In the genomic region with DNA sequence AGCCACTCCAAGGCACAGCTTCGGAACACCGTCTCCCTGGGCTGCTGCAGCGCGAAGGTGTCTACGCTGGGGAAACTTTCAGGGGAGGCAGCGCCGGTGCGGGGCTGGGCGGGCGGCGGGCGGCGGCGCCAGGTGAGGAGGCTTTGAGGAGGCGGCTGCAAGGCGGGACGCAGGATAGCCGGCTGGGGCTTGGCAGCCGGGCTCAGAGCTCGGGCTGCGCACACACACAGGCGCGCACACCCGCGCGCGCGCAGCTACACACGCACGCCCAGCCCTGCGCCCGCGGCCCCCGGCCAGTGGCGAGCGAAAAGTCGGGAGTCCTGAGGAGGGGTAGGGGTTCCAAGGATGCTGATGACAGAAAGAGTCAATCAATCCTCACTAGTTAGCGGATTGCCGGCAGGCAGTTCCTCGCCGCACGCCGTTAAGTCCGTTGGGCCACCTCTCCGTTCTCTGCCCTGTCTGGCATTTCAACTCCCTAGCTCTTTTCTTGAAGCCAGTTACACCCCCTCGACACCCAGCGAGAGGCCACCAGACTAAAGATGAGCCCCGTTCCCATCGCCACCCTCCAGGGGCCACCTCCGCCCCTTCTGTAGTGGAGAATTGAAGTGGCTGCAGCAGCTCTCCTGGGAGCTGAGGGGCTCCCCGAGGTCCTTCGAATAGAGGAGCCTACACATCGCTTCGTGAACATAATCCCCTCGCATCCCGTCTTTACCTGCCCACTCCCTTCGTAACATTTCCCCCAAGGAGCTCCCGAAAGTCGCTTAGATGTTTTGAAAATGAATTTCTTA, we compare ENCODE assay signal across 8 cellular contexts. TPM values are rescaled to one million over a fixed set of nuclear protein-coding genes. Genes with fewer than 3 reads are reported as not detected.
DNase-seq lines count a peak whose midpoint lies in the region; ATAC-seq and TF ChIP-seq lines count a peak whose summit lies in the region.

A gene (minus strand): TSS at position 228 of the 788 bp plus-strand sequence.

- no peaks in the 10 kb centered on the region for H3K36me3 ChIP-seq in Panc1 (ENCODE audit: control insufficient read depth, insufficient read depth, low read length)
- no peaks in the 10 kb centered on the region for H3K36me3 ChIP-seq in ovary

- DNase-seq in NCI-H1417 (lab: John Stamatoyannopoulos, UW): peak; percentile 76 to 84 (median 82)
- no peak for DNase-seq in NCI-H1417 treated with DMSO at 0.1 percent for 48 hours (lab: John Stamatoyannopoulos, UW)
- no peak for DNase-seq in Panc1 (ENCODE audit: low read depth, low spot score)
- no peak for DNase-seq in fibroblast of pulmonary artery (ENCODE audit: low read depth)
- no peak for DNase-seq in ovary
- no peak for DNase-seq in activated naive CD4-positive, alpha-beta T cell (lab: John Stamatoyannopoulos, UW)
- DNase-seq in stimulated activated CD4-positive, alpha-beta T cell treated with anti-CD3 and anti-CD28 coated beads, Interleukin-1b, Interleukin-23, amount 100 ng/mL, for 48 hours: no peak

- peak within 1 kb of the TSS; percentile 43 to 45 for H3K4me3 ChIP-seq in Panc1 (ENCODE audit: low read depth in 2 of 2, low read length in 2 of 2)
- peak within 1 kb of the TSS; percentile 48 for H3K4me3 ChIP-seq in fibroblast of pulmonary artery (replicated peaks; ENCODE audit: low read depth, low read length)
- peak within 1 kb of the TSS; percentile 49 for H3K4me3 ChIP-seq in ovary

- peaks cover 34% of the 10 kb centered on the region for H3K27me3 ChIP-seq in Panc1 (ENCODE audit: control insufficient read depth, insufficient read depth, low read length)
- H3K27me3 ChIP-seq in ovary: no peaks in the 10 kb centered on the region

- H3K4me1 ChIP-seq in Panc1 (ENCODE audit: control insufficient read depth, insufficient read depth, low read length) (peaks cover 14% of the 10 kb centered on the region), ovary (ENCODE audit: insufficient read depth) (peaks cover 2% of the 10 kb centered on the region)

- intact Hi-C loops in Panc1 (cut with micrococcal nuclease; ENCODE audit: unreplicated experiment) (no loop called here), ovary (cut with DNase I) (loop anchor here in 1 of 4 donors (10.0 kb wide), 1 partner anchor 1629 kb away; no protein-coding TSS in a partner anchor)

- H3K27ac ChIP-seq in Panc1 (ENCODE audit: low read length) (no peak within 1 kb of the TSS), ovary (no peak within 1 kb of the TSS)

- in situ Hi-C loops in Panc1 (cut with HindIII; ENCODE audit: low pct_unique_long_range_greater_than_20kb, low sequenced_read_pairs): no loop called here

- POLR2A ChIA-PET in Panc1 (lab: Charles Lee): no interaction called here

- 1% methylated on average over 50 to 59 of the region's 59 CpGs for WGBS in ovary, 3 donors

- ATAC-seq in Panc1 (peak; percentile 75), GM18511 (IDR thresholded peaks at IDR 0.05; ENCODE audit: unreplicated experiment) (no peak)

- no peak for TF ChIP-seq POLR2A in ovary (IDR thresholded peaks at IDR 0.05)

- CTCF ChIA-PET in Panc1 (lab: Charles Lee): no interaction called here

- TF ChIP-seq CTCF in Panc1 (IDR thresholded peaks at IDR 0.05) (no peak), fibroblast of pulmonary artery (IDR thresholded peaks at IDR 0.05; ENCODE audit: low read length, missing control alignments) (no peak), ovary (IDR thresholded peaks at IDR 0.05) (no peak)

- TF ChIP-seq EP300 in ovary (IDR thresholded peaks at IDR 0.05): no peak

- no TSS peak for BruUV-seq in Panc1 (replicated peaks; lab: Mats Ljungman, UMichigan)

- no peaks in the 10 kb centered on the region for H3K9me3 ChIP-seq in Panc1 (ENCODE audit: control insufficient read depth, insufficient read depth, low read depth, low read length)
- no peaks in the 10 kb centered on the region for H3K9me3 ChIP-seq in ovary

RNA-seq across cellular contexts. Expression of the gene that starts here (rescaled TPM):
- total RNA-seq in Panc1 (2021; ENCODE audit: unreplicated experiment) (not detected), ovary (under 1 TPM in 4 of 7 donors, not detected in 3; 0.12 to 0.28 (median 0.20) TPM)
- not detected for polyA plus RNA-seq in Panc1 (2012; ENCODE audit: insufficient read length)
- 1 to 10 TPM in 1 of 2 donors, under 1 TPM in 1; 0.52 to 1.5 TPM for polyA plus RNA-seq in ovary

Comparison
In these comparisons a context has a peak if more than half of its experiments do, and no peak if none do; other contexts are left out.
1. DNase-seq: peak in NCI-H1417 (3 of 3); none in NCI-H1417 treated with DMSO at 0.1 percent for 48 hours (single experiment), Panc1 (single experiment), fibroblast of pulmonary artery (single experiment), ovary (0 of 5), activated naive CD4-positive, alpha-beta T cell (0 of 4) and stimulated activated CD4-positive, alpha-beta T cell treated with anti-CD3 and anti-CD28 coated beads, Interleukin-1b, Interleukin-23, amount 100 ng/mL, for 48 hours (single experiment).
2. Peak in ATAC-seq and H3K4me3 ChIP-seq in Panc1; RNA of the gene not detected or under 1 TPM.
3. Peak in every context shown above with its lines, with median percentiles within 50 percentile points of each other: H3K4me3 ChIP-seq.